In genomic region chr17:48051706-48052486, GRCh38 we compare ENCODE assay signal across 8 cellular contexts. TPM values are rescaled to one million over a fixed set of nuclear protein-coding genes. Genes with fewer than 3 reads are reported as not detected.
A peak's percentile ranks its signal among the peaks of the same experiment; 100 is the strongest.
DNase-seq lines count a peak whose midpoint lies in the region; ATAC-seq, FAIRE-seq and TF ChIP-seq lines count a peak whose summit lies in the region.

No MANE protein-coding gene starts in this region.

- no TSS peak for BruUV-seq in HepG2 (replicated peaks; lab: Mats Ljungman, UMichigan)

- H3K4me3 ChIP-seq in HepG2 (replicated peaks in 1 of 3; ENCODE audit: insufficient read depth in 1 of 3, low read depth in 2 of 3, low read length in 3 of 3) = peak overlapping the region; percentile 18 to 53 (median 19); a peak in 5 of 6 replicates
- H3K4me3 ChIP-seq in tibial nerve = peak overlapping the region; percentile 13 to 85 (median 49)

- peak overlapping the region; percentile 71 for H3K9ac ChIP-seq in HepG2 (ENCODE audit: insufficient read depth, low read depth, low read length)

- peaks cover 0 to 2% (median 0%) of the 10 kb centered on the region in 7 donors for H3K9me3 Mint-ChIP-seq in CD14-positive monocyte

- TF ChIP-seq POLR2A in HepG2 (IDR thresholded peaks at IDR 0.05; ENCODE audit: insufficient read depth in 1 of 2, low read depth in 2 of 2, low read length in 2 of 2) (no peak), tibial nerve (IDR thresholded peaks at IDR 0.05) (peak in 1 of 2 donors; percentile 17)

- H3K27me3 ChIP-seq in HepG2 (ENCODE audit: control insufficient read depth in 1 of 2, insufficient read depth in 2 of 2, low read length in 2 of 2) = no peaks in the 10 kb centered on the region; a peak in 1 of 5 replicates
- no peaks in the 10 kb centered on the region for H3K27me3 ChIP-seq in tibial nerve

- in situ Hi-C loops in HepG2 (cut with HindIII; ENCODE audit: extremely low pct_ligation_motif_present, low pct_unique_long_range_greater_than_20kb) = no loop called here

- H3K27ac Mint-ChIP-seq in CD14-positive monocyte = peak overlapping the region; percentile 48 to 83 (median 69)

- ATAC-seq in HepG2 = peak; percentile 7

- H3K27me3 Mint-ChIP-seq in CD14-positive monocyte (ENCODE audit: low read depth in 3 of 3) = peaks cover 0 to 3% (median 0%) of the 10 kb centered on the region in 3 donors

- H3K9me3 ChIP-seq in HepG2 (ENCODE audit: low read length) (no peaks in the 10 kb centered on the region), tibial nerve (no peaks in the 10 kb centered on the region)

- H3K4me1 ChIP-seq in HepG2 (ENCODE audit: insufficient read depth, low read length) (peaks cover 69% of the 10 kb centered on the region), tibial nerve (peaks cover 0 to 77% (median 65%) of the 10 kb centered on the region in 4 donors)

- intact Hi-C loops in CD14-positive monocyte (cut with micrococcal nuclease) = no loop called here
- intact Hi-C loops in HepG2 (cut with micrococcal nuclease; ENCODE audit: unreplicated experiment) = loop anchor here (2.0 kb wide), 1 partner anchor 23 kb away; no protein-coding TSS in a partner anchor

- H3K27ac ChIP-seq in HepG2 (ENCODE audit: extremely low read length, insufficient read depth, low read length) (peak overlapping the region; percentile 83), tibial nerve (peak overlapping the region; percentile 93 to 97 (median 96))

- peaks cover 54% of the 10 kb centered on the region in 2 donors for H3K36me3 Mint-ChIP-seq in CD14-positive monocyte

- no peak overlapping the region for H2AFZ ChIP-seq in HepG2 (ENCODE audit: low read length)

- H3K4me1 Mint-ChIP-seq in CD14-positive monocyte = peaks cover 72% of the 10 kb centered on the region

- H3K4me2 ChIP-seq in HepG2 (ENCODE audit: low read depth, low read length) = peak overlapping the region; percentile 93

- H3K79me2 ChIP-seq in HepG2 (ENCODE audit: insufficient read depth, low read length) = peaks cover 53% of the 10 kb centered on the region

- POLR2A ChIA-PET in HepG2 (lab: Yijun Ruan, JAX) = interaction anchor here (1.1 to 1.5 kb wide), 4 partner anchors 9 to 17 kb away, joined by 3 to 6 read pairs (median 4); no protein-coding TSS in a partner anchor

- DNase-seq in CD14-positive monocyte (ENCODE audit: low spot score) = no peak
- peak; percentile 33 for DNase-seq in NCI-H2227 (lab: John Stamatoyannopoulos, UW; ENCODE audit: unreplicated experiment)
- DNase-seq in cerebellar cortex (ENCODE audit: low spot score) = peak; percentile 48
- peak; percentile 85 for DNase-seq in HepG2 (ENCODE audit: low spot score)
- DNase-seq in tibial nerve (ENCODE audit: low spot score in 2 of 2) = peak; percentile 34 to 93
- DNase-seq in NCI-H1694 treated with DMSO at 0.1 percent for 48 hours (lab: John Stamatoyannopoulos, UW) = no peak
- no peak for DNase-seq in NCI-H2029 treated with DMSO at 0.1 percent for 48 hours (lab: John Stamatoyannopoulos, UW)
- DNase-seq in NOMO-1 treated with dmso at 0.1 percent for 144 hours (lab: John Stamatoyannopoulos, UW; ENCODE audit: unreplicated experiment) = no peak

- WGBS in HepG2 (ENCODE audit: low lambda C conversion rate) = 74% methylated on average over 5 of the region's 5 CpGs
- 11 to 20% methylated on average over 5 of the region's 5 CpGs for WGBS in tibial nerve, 2 donors

- no peak for TF ChIP-seq RAD21 in HepG2 (CRISPR knock-in tag; IDR thresholded peaks at IDR 0.05)

- H3K36me3 ChIP-seq in HepG2 (replicated peaks in 1 of 2; ENCODE audit: control insufficient read depth in 1 of 2, insufficient read depth in 2 of 2, low read length in 2 of 2) (peaks cover 24 to 62% of the 10 kb centered on the region in 2 experiments), tibial nerve (peaks cover 0 to 35% (median 5%) of the 10 kb centered on the region in 3 donors)

- no peak overlapping the region for H3K4me3 Mint-ChIP-seq in CD14-positive monocyte

- peak in 1 of 2 experiments; percentile 60; a peak in 3 of 4 replicates for TF ChIP-seq EP300 in HepG2 (IDR thresholded peaks at IDR 0.05; ENCODE audit: low read depth in 2 of 2, low read length in 2 of 2)
- TF ChIP-seq EP300 in HepG2 (CRISPR knock-in tag; IDR thresholded peaks at IDR 0.05; ENCODE audit: borderline replicate concordance) = no peak
- TF ChIP-seq EP300 in tibial nerve (IDR thresholded peaks at IDR 0.05) = peak; percentile 67 to 85

- CTCF ChIA-PET in HepG2 (lab: Yijun Ruan, JAX; ENCODE audit: low intra/inter-chr PET ratio, low total read pairs) = interaction anchor here (1.1 kb wide), 1 partner anchor 23 kb away, joined by 3 read pairs; no protein-coding TSS in a partner anchor

- peaks cover 45% of the 10 kb centered on the region for H4K20me1 ChIP-seq in HepG2 (ENCODE audit: insufficient read depth, low read length)

- TF ChIP-seq CTCF in CD14-positive monocyte (IDR thresholded peaks at IDR 0.05) (no peak), HepG2 (CRISPR knock-in tag; IDR thresholded peaks at IDR 0.05) (peak; percentile 16; the same call in 1 of the 2 replicates), tibial nerve (IDR thresholded peaks at IDR 0.05) (peak in 2 of 5 experiments; percentile 16 to 60)

- peak; percentile 81 for FAIRE-seq in HepG2 (lab: Jason Lieb, UNC)

RNA-seq across cellular contexts. Expression of gene NFE2L1, which starts 3.7 kb away (rescaled TPM):
- polyA plus RNA-seq in CD14-positive monocyte = 1 to 10 TPM; 2.8 to 7.1 TPM
- total RNA-seq in HepG2 (2016; rRNA removed; fragmentation: Illumina TruSeq; extraction: Trizol) = 53.7 and 67.0 TPM in 2 replicates
- total RNA-seq in HepG2 (2016; cell fraction: cytosol; rRNA removed; fragmentation: Illumina TruSeq; extraction: Trizol; ENCODE audit: low read depth) = 4.7 and 5.3 TPM in 2 replicates
- 48.3 and 75.7 TPM in 2 replicates for total RNA-seq in HepG2 (2016; cell fraction: insoluble cytoplasmic fraction; rRNA removed; fragmentation: Illumina TruSeq; extraction: Trizol)
- total RNA-seq in HepG2 (2016; cell fraction: membrane; rRNA removed; fragmentation: Illumina TruSeq; extraction: Trizol) = 18.1 and 20.9 TPM in 2 replicates
- total RNA-seq in HepG2 (2016; cell fraction: nucleus; rRNA removed; fragmentation: Illumina TruSeq; extraction: Trizol) = 60.7 and 74.8 TPM in 2 replicates
- 234 and 278 TPM in 2 replicates for polyA plus RNA-seq in HepG2 (2011; rRNA removed)
- polyA plus RNA-seq in HepG2 (2011; cell fraction: cytosol; rRNA removed) = 165 and 176 TPM in 2 replicates
- 160 and 175 TPM in 2 replicates for polyA plus RNA-seq in HepG2 (2011; cell fraction: nucleus; rRNA removed)
- 180 and 241 TPM in 2 replicates for polyA plus RNA-seq in HepG2 (2012)
- 4.2 and 4.4 TPM in 2 replicates for polyA plus RNA-seq in HepG2 (2016; cell fraction: cytosol; fragmentation: Illumina TruSeq; extraction: Trizol; ENCODE audit: low read depth)
- polyA plus RNA-seq in HepG2 (2016; cell fraction: insoluble cytoplasmic fraction; fragmentation: Illumina TruSeq; extraction: Trizol; ENCODE audit: low read depth) = 37.5 and 44.9 TPM in 2 replicates
- polyA plus RNA-seq in HepG2 (2016; cell fraction: membrane; fragmentation: Illumina TruSeq; extraction: Trizol; ENCODE audit: low read depth) = 11.3 and 11.8 TPM in 2 replicates
- polyA plus RNA-seq in HepG2 (2016; cell fraction: nucleus; fragmentation: Illumina TruSeq; extraction: Trizol; ENCODE audit: insufficient read depth, low read depth) = 92.7 and 103 TPM in 2 replicates
- polyA minus RNA-seq in HepG2 (2011; rRNA and poly(A)+ RNA removed; ENCODE audit: low replicate concordance) = 108 and 333 TPM in 2 replicates
- polyA minus RNA-seq in HepG2 (2011; cell fraction: cytosol; rRNA and poly(A)+ RNA removed) = 114 and 124 TPM in 2 replicates
- 57.3 and 65.6 TPM in 2 replicates for polyA minus RNA-seq in HepG2 (2011; cell fraction: nucleus; rRNA and poly(A)+ RNA removed)
- 100 to 1,000 TPM; 216 to 327 (median 255) TPM for total RNA-seq in tibial nerve

RNA-seq across cellular contexts. Expression of gene COPZ2, which starts 14.3 kb away (rescaled TPM):
- polyA plus RNA-seq in CD14-positive monocyte (10 to 100 TPM in 1 of 2 donors, 1 to 10 TPM in 1; 6.9 to 12.2 TPM), HepG2 (2011; rRNA removed) (0.48 and 0.61 TPM in 2 replicates)
- total RNA-seq in HepG2 (2016; rRNA removed; fragmentation: Illumina TruSeq; extraction: Trizol) (0.74 and 1.5 TPM in 2 replicates), tibial nerve (10 to 100 TPM; 40.5 to 73.9 (median 62.2) TPM)
- total RNA-seq in HepG2 (2016; cell fraction: cytosol; rRNA removed; fragmentation: Illumina TruSeq; extraction: Trizol; ENCODE audit: low read depth) = 0.81 and 1.5 TPM in 2 replicates
- 0.91 TPM in 1 of 2 replicates, not detected in the other for total RNA-seq in HepG2 (2016; cell fraction: insoluble cytoplasmic fraction; rRNA removed; fragmentation: Illumina TruSeq; extraction: Trizol)
- total RNA-seq in HepG2 (2016; cell fraction: membrane; rRNA removed; fragmentation: Illumina TruSeq; extraction: Trizol) = 0.96 and 1.8 TPM in 2 replicates
- total RNA-seq in HepG2 (2016; cell fraction: nucleus; rRNA removed; fragmentation: Illumina TruSeq; extraction: Trizol) = 1.4 TPM in 1 of 2 replicates, not detected in the other
- polyA plus RNA-seq in HepG2 (2011; cell fraction: cytosol; rRNA removed) = 0.48 and 0.96 TPM in 2 replicates
- polyA plus RNA-seq in HepG2 (2011; cell fraction: nucleus; rRNA removed) = 0.68 and 0.90 TPM in 2 replicates
- polyA plus RNA-seq in HepG2 (2012) = 0.63 and 1.8 TPM in 2 replicates
- 2.3 and 2.4 TPM in 2 replicates for polyA plus RNA-seq in HepG2 (2016; cell fraction: cytosol; fragmentation: Illumina TruSeq; extraction: Trizol; ENCODE audit: low read depth)
- polyA plus RNA-seq in HepG2 (2016; cell fraction: insoluble cytoplasmic fraction; fragmentation: Illumina TruSeq; extraction: Trizol; ENCODE audit: low read depth) = 0.87 and 4.9 TPM in 2 replicates
- 1.1 and 2.1 TPM in 2 replicates for polyA plus RNA-seq in HepG2 (2016; cell fraction: membrane; fragmentation: Illumina TruSeq; extraction: Trizol; ENCODE audit: low read depth)
- 2.4 TPM in 1 of 2 replicates, not detected in the other for polyA plus RNA-seq in HepG2 (2016; cell fraction: nucleus; fragmentation: Illumina TruSeq; extraction: Trizol; ENCODE audit: insufficient read depth, low read depth)
- polyA minus RNA-seq in HepG2 (2011; rRNA and poly(A)+ RNA removed; ENCODE audit: low replicate concordance) = 0.50 and 0.94 TPM in 2 replicates
- polyA minus RNA-seq in HepG2 (2011; cell fraction: cytosol; rRNA and poly(A)+ RNA removed) = not detected in 2 replicates
- polyA minus RNA-seq in HepG2 (2011; cell fraction: nucleus; rRNA and poly(A)+ RNA removed) = 0.77 TPM in 1 of 2 replicates, not detected in the other

RNA-seq across cellular contexts. Expression of gene CBX1, which starts 49.4 kb away (rescaled TPM):
- polyA plus RNA-seq in CD14-positive monocyte (10 to 100 TPM; 12.5 to 18.2 TPM), HepG2 (2011; rRNA removed) (14.1 and 17.8 TPM in 2 replicates)
- total RNA-seq in HepG2 (2016; rRNA removed; fragmentation: Illumina TruSeq; extraction: Trizol) (108 and 143 TPM in 2 replicates), tibial nerve (10 to 100 TPM; 24.0 to 59.0 (median 28.9) TPM)
- total RNA-seq in HepG2 (2016; cell fraction: cytosol; rRNA removed; fragmentation: Illumina TruSeq; extraction: Trizol; ENCODE audit: low read depth) = 16.2 and 17.8 TPM in 2 replicates
- total RNA-seq in HepG2 (2016; cell fraction: insoluble cytoplasmic fraction; rRNA removed; fragmentation: Illumina TruSeq; extraction: Trizol) = 108 and 140 TPM in 2 replicates
- 67.2 and 72.5 TPM in 2 replicates for total RNA-seq in HepG2 (2016; cell fraction: membrane; rRNA removed; fragmentation: Illumina TruSeq; extraction: Trizol)
- total RNA-seq in HepG2 (2016; cell fraction: nucleus; rRNA removed; fragmentation: Illumina TruSeq; extraction: Trizol) = 42.1 and 47.3 TPM in 2 replicates
- 10.3 and 14.7 TPM in 2 replicates for polyA plus RNA-seq in HepG2 (2011; cell fraction: cytosol; rRNA removed)
- polyA plus RNA-seq in HepG2 (2011; cell fraction: nucleus; rRNA removed) = 6.8 and 9.2 TPM in 2 replicates
- 50.0 and 59.7 TPM in 2 replicates for polyA plus RNA-seq in HepG2 (2012)
- polyA plus RNA-seq in HepG2 (2016; cell fraction: cytosol; fragmentation: Illumina TruSeq; extraction: Trizol; ENCODE audit: low read depth) = 17.9 and 19.4 TPM in 2 replicates
- polyA plus RNA-seq in HepG2 (2016; cell fraction: insoluble cytoplasmic fraction; fragmentation: Illumina TruSeq; extraction: Trizol; ENCODE audit: low read depth) = 155 TPM in 2 replicates
- 52.8 TPM in 2 replicates for polyA plus RNA-seq in HepG2 (2016; cell fraction: membrane; fragmentation: Illumina TruSeq; extraction: Trizol; ENCODE audit: low read depth)
- 70.7 and 71.8 TPM in 2 replicates for polyA plus RNA-seq in HepG2 (2016; cell fraction: nucleus; fragmentation: Illumina TruSeq; extraction: Trizol; ENCODE audit: insufficient read depth, low read depth)
- 6.5 and 6.7 TPM in 2 replicates for polyA minus RNA-seq in HepG2 (2011; rRNA and poly(A)+ RNA removed; ENCODE audit: low replicate concordance)
- polyA minus RNA-seq in HepG2 (2011; cell fraction: cytosol; rRNA and poly(A)+ RNA removed) = 12.5 and 14.1 TPM in 2 replicates
- polyA minus RNA-seq in HepG2 (2011; cell fraction: nucleus; rRNA and poly(A)+ RNA removed) = 9.0 and 9.3 TPM in 2 replicates

RNA-seq across cellular contexts. Expression of gene SNX11, which starts 55.7 kb away (rescaled TPM):
- polyA plus RNA-seq in CD14-positive monocyte (10 to 100 TPM; 48.4 to 49.3 TPM), HepG2 (2011; rRNA removed) (12.9 and 14.0 TPM in 2 replicates)
- total RNA-seq in HepG2 (2016; rRNA removed; fragmentation: Illumina TruSeq; extraction: Trizol) (14.0 and 15.9 TPM in 2 replicates), tibial nerve (10 to 100 TPM; 10.0 to 17.2 (median 16.2) TPM)
- total RNA-seq in HepG2 (2016; cell fraction: cytosol; rRNA removed; fragmentation: Illumina TruSeq; extraction: Trizol; ENCODE audit: low read depth) = 6.2 and 6.3 TPM in 2 replicates
- total RNA-seq in HepG2 (2016; cell fraction: insoluble cytoplasmic fraction; rRNA removed; fragmentation: Illumina TruSeq; extraction: Trizol) = 13.8 and 15.9 TPM in 2 replicates
- total RNA-seq in HepG2 (2016; cell fraction: membrane; rRNA removed; fragmentation: Illumina TruSeq; extraction: Trizol) = 14.3 and 16.5 TPM in 2 replicates
- total RNA-seq in HepG2 (2016; cell fraction: nucleus; rRNA removed; fragmentation: Illumina TruSeq; extraction: Trizol) = 11.5 and 12.4 TPM in 2 replicates
- polyA plus RNA-seq in HepG2 (2011; cell fraction: cytosol; rRNA removed) = 11.7 and 14.4 TPM in 2 replicates
- 10.4 and 12.3 TPM in 2 replicates for polyA plus RNA-seq in HepG2 (2011; cell fraction: nucleus; rRNA removed)
- polyA plus RNA-seq in HepG2 (2012) = 9.6 and 9.7 TPM in 2 replicates
- 4.2 TPM in 2 replicates for polyA plus RNA-seq in HepG2 (2016; cell fraction: cytosol; fragmentation: Illumina TruSeq; extraction: Trizol; ENCODE audit: low read depth)
- 17.1 and 18.0 TPM in 2 replicates for polyA plus RNA-seq in HepG2 (2016; cell fraction: insoluble cytoplasmic fraction; fragmentation: Illumina TruSeq; extraction: Trizol; ENCODE audit: low read depth)
- polyA plus RNA-seq in HepG2 (2016; cell fraction: membrane; fragmentation: Illumina TruSeq; extraction: Trizol; ENCODE audit: low read depth) = 11.9 and 13.2 TPM in 2 replicates
- polyA plus RNA-seq in HepG2 (2016; cell fraction: nucleus; fragmentation: Illumina TruSeq; extraction: Trizol; ENCODE audit: insufficient read depth, low read depth) = 19.4 and 22.2 TPM in 2 replicates
- polyA minus RNA-seq in HepG2 (2011; rRNA and poly(A)+ RNA removed; ENCODE audit: low replicate concordance) = 14.4 and 17.8 TPM in 2 replicates
- 6.2 and 7.3 TPM in 2 replicates for polyA minus RNA-seq in HepG2 (2011; cell fraction: cytosol; rRNA and poly(A)+ RNA removed)
- polyA minus RNA-seq in HepG2 (2011; cell fraction: nucleus; rRNA and poly(A)+ RNA removed) = 11.1 and 12.1 TPM in 2 replicates

Comparison
In these comparisons a context has a peak if more than half of its experiments do, and no peak if none do; other contexts are left out.
1. DNase-seq: peak in NCI-H2227 (single experiment), cerebellar cortex (single experiment), HepG2 (single experiment) and tibial nerve (2 of 2); none in CD14-positive monocyte (single experiment), NCI-H1694 treated with DMSO at 0.1 percent for 48 hours (single experiment), NCI-H2029 treated with DMSO at 0.1 percent for 48 hours (single experiment) and NOMO-1 treated with dmso at 0.1 percent for 144 hours (single experiment).
2. RNA of gene COPZ2, which starts 14.3 kb away (total RNA-seq): 40.5 to 73.9 TPM in tibial nerve; 0.74 to 1.8 TPM in HepG2; every median in the first group is over 10 times any median in the second.